In genomic region chr6:28900577-28901266, GRCh38 we compare ENCODE assay signal across 1 cellular context.
TF ChIP-seq lines count a peak whose summit lies in the region.

No MANE protein-coding gene starts in this region.

TF ChIP-seq in GM12878, 131 proteins besides CTCF, POLR2A, EP300 and RAD21 (continued from another document):
- no peak for TF ChIP-seq E2F8 (IDR thresholded peaks at IDR 0.05; ENCODE audit: low read depth, partially characterized antibody)
